In genomic region chr2:174577967-174578589, GRCh38 we compare ENCODE assay signal across 1 cellular context.
TF ChIP-seq lines count a peak whose summit lies in the region.

No MANE protein-coding gene starts in this region.

TF ChIP-seq in WTC11, 78 proteins besides CTCF, POLR2A, EP300 and RAD21 (continued from another document):
- TF ChIP-seq ZNF281 (CRISPR knock-in tag; IDR thresholded peaks at IDR 0.05), result no peak
- TF ChIP-seq NR2C2 (CRISPR knock-in tag; IDR thresholded peaks at IDR 0.05), result no peak
- no peak for TF ChIP-seq JUN (CRISPR knock-in tag; IDR thresholded peaks at IDR 0.05)
- no peak for TF ChIP-seq AFF4 (CRISPR knock-in tag; IDR thresholded peaks at IDR 0.05; ENCODE audit: borderline replicate concordance)
- TF ChIP-seq ZNF232 (CRISPR knock-in tag; IDR thresholded peaks at IDR 0.05), result no peak
- no peak for TF ChIP-seq SMAD4 (CRISPR knock-in tag; IDR thresholded peaks at IDR 0.05)
- no peak for TF ChIP-seq CREB1 (CRISPR knock-in tag; IDR thresholded peaks at IDR 0.05)
- no peak for TF ChIP-seq ETV6 (CRISPR knock-in tag; IDR thresholded peaks at IDR 0.05)
- no peak for TF ChIP-seq ZNF416 (CRISPR knock-in tag; IDR thresholded peaks at IDR 0.05)
